8 cellular contexts compared by ENCODE assay signal in genomic region chr17:76700627-76701470, GRCh38. TPM values are rescaled to one million over a fixed set of nuclear protein-coding genes. Genes with fewer than 3 reads are reported as not detected.
A peak's percentile ranks its signal among the peaks of the same experiment; 100 is the strongest.
DNase-seq lines count a peak whose midpoint lies in the region; ATAC-seq and TF ChIP-seq lines count a peak whose summit lies in the region.

No MANE protein-coding gene starts in this region.

- H3K27ac Mint-ChIP-seq in activated CD4-positive, alpha-beta memory T cell treated with anti-CD3 and anti-CD28 coated beads for 36 hours, result no peak overlapping the region

- no peaks in the 10 kb centered on the region for H3K27me3 ChIP-seq in AG04450 (ENCODE audit: control insufficient read depth, insufficient read depth, low read length)
- H3K27me3 ChIP-seq in uterus, result no peaks in the 10 kb centered on the region

- no peaks in the 10 kb centered on the region for H3K9me3 ChIP-seq in AG04450 (ENCODE audit: control insufficient read depth, insufficient read depth, low read length)
- no peaks in the 10 kb centered on the region for H3K9me3 ChIP-seq in mucosa of descending colon
- H3K9me3 ChIP-seq in uterus, result no peaks in the 10 kb centered on the region

- peak overlapping the region; percentile 97 for H3K27ac ChIP-seq in AG04450 (ENCODE audit: low read depth, low read length)
- peak overlapping the region; percentile 90 to 96 for H3K27ac ChIP-seq in uterus

- DNase-seq in AG04450 (ENCODE audit: low read depth, low spot score) (peak; percentile 57), NB4 (ENCODE audit: low read depth) (peak; percentile 61), dedifferentiated amniotic fluid mesenchymal stem cell (ENCODE audit: extremely low spot score) (peak; percentile 75), mucosa of descending colon (peak in 1 of 3 donors; percentile 59), uterus (peak; percentile 77 to 89)
- no peak for DNase-seq in activated CD4-positive, alpha-beta memory T cell treated with anti-CD3 and anti-CD28 coated beads for 36 hours

- ATAC-seq in mucosa of descending colon, result peak; percentile 67
- no peak for ATAC-seq in GM19023 (IDR thresholded peaks at IDR 0.05; ENCODE audit: unreplicated experiment)
- no peak for ATAC-seq in HG03045 (IDR thresholded peaks at IDR 0.05; ENCODE audit: unreplicated experiment)

- no peaks in the 10 kb centered on the region for H3K4me1 ChIP-seq in mucosa of descending colon (ENCODE audit: low read depth)
- H3K4me1 ChIP-seq in uterus, result peaks cover 7 to 30% of the 10 kb centered on the region in 2 donors

- no peaks in the 10 kb centered on the region for H3K27me3 Mint-ChIP-seq in activated CD4-positive, alpha-beta memory T cell treated with anti-CD3 and anti-CD28 coated beads for 36 hours

- H3K9me3 Mint-ChIP-seq in activated CD4-positive, alpha-beta memory T cell treated with anti-CD3 and anti-CD28 coated beads for 36 hours, result no peaks in the 10 kb centered on the region

- TF ChIP-seq POLR2A in NB4 (IDR thresholded peaks at IDR 0.05; ENCODE audit: extremely low read depth, insufficient read length) (no peak), uterus (IDR thresholded peaks at IDR 0.05) (peak; percentile 66 to 69)

- H3K4me3 Mint-ChIP-seq in activated CD4-positive, alpha-beta memory T cell treated with anti-CD3 and anti-CD28 coated beads for 36 hours, result no peak overlapping the region

- peak overlapping the region; percentile 54 for H3K4me3 ChIP-seq in AG04450 (ENCODE audit: low read depth, low read length)
- no peak overlapping the region for H3K4me3 ChIP-seq in NB4 (ENCODE audit: low read depth, low read length)
- H3K4me3 ChIP-seq in mucosa of descending colon, result no peak overlapping the region
- peak overlapping the region; percentile 7 to 18 for H3K4me3 ChIP-seq in uterus

- TF ChIP-seq CTCF in AG04450 (IDR thresholded peaks at IDR 0.05; ENCODE audit: low read depth, low read length), result no peak
- no peak for TF ChIP-seq CTCF in NB4 (IDR thresholded peaks at IDR 0.05; ENCODE audit: low read depth, low read length)
- TF ChIP-seq CTCF in mucosa of descending colon (IDR thresholded peaks at IDR 0.05), result no peak
- TF ChIP-seq CTCF in uterus (IDR thresholded peaks at IDR 0.05), result no peak

- POLR2A ChIA-PET in AG04450 (lab: Yijun Ruan, JAX), result interaction anchor here (0.5 to 1.7 kb wide), 3 partner anchors 9 to 557 kb away, joined by 3 to 4 read pairs (median 4); no protein-coding TSS in a partner anchor
- POLR2A ChIA-PET in activated CD4-positive, alpha-beta memory T cell treated with anti-CD3 and anti-CD28 coated beads for 36 hours (lab: Charles Lee), result no interaction called here

- no peaks in the 10 kb centered on the region for H3K36me3 ChIP-seq in mucosa of descending colon (ENCODE audit: low read depth)
- H3K36me3 ChIP-seq in uterus, result no peaks in the 10 kb centered on the region

- no peaks in the 10 kb centered on the region for H3K36me3 Mint-ChIP-seq in activated CD4-positive, alpha-beta memory T cell treated with anti-CD3 and anti-CD28 coated beads for 36 hours

- CTCF ChIA-PET in AG04450 (lab: Charles Lee), result interaction anchor here (1.0 to 1.8 kb wide), 2 partner anchors 19 to 77 kb away, joined by 4 to 5 read pairs; no protein-coding TSS in a partner anchor
- CTCF ChIA-PET in activated CD4-positive, alpha-beta memory T cell treated with anti-CD3 and anti-CD28 coated beads for 36 hours (lab: Charles Lee), result interaction anchor here (2.8 kb wide), 1 partner anchor 19 kb away, joined by 10 read pairs; no protein-coding TSS in a partner anchor

- intact Hi-C loops in mucosa of descending colon (cut with DNase I, micrococcal nuclease) (no loop called here), uterus (cut with DNase I; ENCODE audit: low total_unique reads) (no loop called here)
- intact Hi-C loops in activated CD4-positive, alpha-beta memory T cell treated with anti-CD3 and anti-CD28 coated beads for 36 hours (cut with micrococcal nuclease), result no loop called here

- H3K4me1 Mint-ChIP-seq in activated CD4-positive, alpha-beta memory T cell treated with anti-CD3 and anti-CD28 coated beads for 36 hours (ENCODE audit: low read depth), result peaks cover 3% of the 10 kb centered on the region

RNA-seq across cellular contexts. Expression of gene MXRA7, which starts 9.9 kb away (rescaled TPM):
- polyA plus RNA-seq in AG04450 (2011; rRNA removed), result 222 and 265 TPM in 2 replicates
- 92.0 and 94.3 TPM in 2 replicates for polyA minus RNA-seq in AG04450 (2011; rRNA and poly(A)+ RNA removed)
- total RNA-seq in mucosa of descending colon (100 to 1,000 TPM in 1 of 3 donors, 10 to 100 TPM in 2; 11.4 to 214 (median 24.5) TPM), uterus (100 to 1,000 TPM; 174 to 250 (median 197) TPM)
- 1 to 10 TPM; 7.5 to 8.0 TPM for total RNA-seq in activated CD4-positive, alpha-beta memory T cell treated with anti-CD3 and anti-CD28 coated beads for 36 hours

RNA-seq across cellular contexts. Expression of gene JMJD6, which starts 25.6 kb away (rescaled TPM):
- 12.4 and 17.3 TPM in 2 replicates for polyA plus RNA-seq in AG04450 (2011; rRNA removed)
- polyA minus RNA-seq in AG04450 (2011; rRNA and poly(A)+ RNA removed), result 12.2 and 16.6 TPM in 2 replicates
- total RNA-seq in mucosa of descending colon (10 to 100 TPM; 27.0 to 56.3 (median 30.3) TPM), uterus (10 to 100 TPM in 3 of 4 donors, 1 to 10 TPM in 1; 5.9 to 40.8 (median 21.2) TPM)
- 10 to 100 TPM; 53.4 to 56.6 TPM for total RNA-seq in activated CD4-positive, alpha-beta memory T cell treated with anti-CD3 and anti-CD28 coated beads for 36 hours

RNA-seq across cellular contexts. Expression of gene METTL23, which starts 25.8 kb away (rescaled TPM):
- 46.8 and 54.4 TPM in 2 replicates for polyA plus RNA-seq in AG04450 (2011; rRNA removed)
- polyA minus RNA-seq in AG04450 (2011; rRNA and poly(A)+ RNA removed), result 11.6 and 15.5 TPM in 2 replicates
- total RNA-seq in mucosa of descending colon, result 10 to 100 TPM; 22.5 to 30.4 (median 28.7) TPM
- 10 to 100 TPM; 13.8 to 32.5 (median 21.6) TPM for total RNA-seq in uterus
- total RNA-seq in activated CD4-positive, alpha-beta memory T cell treated with anti-CD3 and anti-CD28 coated beads for 36 hours, result 10 to 100 TPM; 29.1 to 29.2 TPM

RNA-seq across cellular contexts. Expression of gene SRSF2, which starts 36.3 kb away (rescaled TPM):
- polyA plus RNA-seq in AG04450 (2011; rRNA removed), result 170 and 184 TPM in 2 replicates
- polyA minus RNA-seq in AG04450 (2011; rRNA and poly(A)+ RNA removed), result 71.4 and 81.2 TPM in 2 replicates
- total RNA-seq in mucosa of descending colon (100 to 1,000 TPM; 130 to 166 (median 134) TPM), uterus (100 to 1,000 TPM; 127 to 753 (median 167) TPM)
- total RNA-seq in activated CD4-positive, alpha-beta memory T cell treated with anti-CD3 and anti-CD28 coated beads for 36 hours, result 100 to 1,000 TPM; 299 TPM

RNA-seq across cellular contexts. Expression of gene MFSD11, which starts 37.1 kb away (rescaled TPM):
- polyA plus RNA-seq in AG04450 (2011; rRNA removed), result 20.3 and 21.1 TPM in 2 replicates
- 20.2 and 21.9 TPM in 2 replicates for polyA minus RNA-seq in AG04450 (2011; rRNA and poly(A)+ RNA removed)
- total RNA-seq in mucosa of descending colon, result 10 to 100 TPM; 31.2 to 38.2 (median 33.2) TPM
- 10 to 100 TPM; 32.0 to 69.2 (median 45.2) TPM for total RNA-seq in uterus
- total RNA-seq in activated CD4-positive, alpha-beta memory T cell treated with anti-CD3 and anti-CD28 coated beads for 36 hours, result 10 to 100 TPM; 17.5 to 18.3 TPM

Comparison
In these comparisons a context has a peak if more than half of its experiments do, and no peak if none do; other contexts are left out.
1. H3K4me3 ChIP-seq: peak in AG04450 (single experiment) and uterus (2 of 2); none in NB4 (single experiment) and mucosa of descending colon (single experiment).